8 cellular contexts compared by ENCODE assay signal in genomic region chr6:47780510-47781356, GRCh38. TPM values are rescaled to one million over a fixed set of nuclear protein-coding genes. Genes with fewer than 3 reads are reported as not detected.
DNase-seq lines count a peak whose midpoint lies in the region; ATAC-seq and TF ChIP-seq lines count a peak whose summit lies in the region.

No MANE protein-coding gene starts in this region.

- H3K9me3 Mint-ChIP-seq in naive B cell, result no peaks in the 10 kb centered on the region

- H3K27ac ChIP-seq in uterus, result no peak overlapping the region

- no peak for TF ChIP-seq POLR2A in uterus (IDR thresholded peaks at IDR 0.05)

- peak; percentile 49 to 55 (median 51) for TF ChIP-seq CTCF in uterus (IDR thresholded peaks at IDR 0.05)

- no peaks in the 10 kb centered on the region for H3K9me3 ChIP-seq in uterus

- H3K27ac Mint-ChIP-seq in naive B cell, result peak overlapping the region in 1 of 6 donors; percentile 23

- no peaks in the 10 kb centered on the region for H3K4me1 ChIP-seq in uterus

- no peaks in the 10 kb centered on the region for H3K27me3 ChIP-seq in uterus

- peaks cover 0 to 6% (median 0%) of the 10 kb centered on the region in 3 donors for H3K4me1 Mint-ChIP-seq in naive B cell

- intact Hi-C loops in uterus (cut with DNase I; ENCODE audit: low total_unique reads), result no loop called here

- ATAC-seq in GM19328 (IDR thresholded peaks at IDR 0.05; ENCODE audit: unreplicated experiment) (peak; percentile 91), HG03196 (IDR thresholded peaks at IDR 0.05; ENCODE audit: unreplicated experiment) (peak; percentile 93), esophagus mucosa (peak; percentile 73), naive B cell (ENCODE audit: low read depth in 2 of 2) (peak; percentile 59 to 72)

- no peak overlapping the region for H3K4me3 Mint-ChIP-seq in naive B cell

- no peak overlapping the region for H3K4me3 ChIP-seq in uterus

- no peaks in the 10 kb centered on the region for H3K36me3 ChIP-seq in uterus

- no peaks in the 10 kb centered on the region for H3K36me3 Mint-ChIP-seq in naive B cell

- H3K27me3 Mint-ChIP-seq in naive B cell, result peaks cover 5 to 18% (median 10%) of the 10 kb centered on the region in 3 donors

- DNase-seq in COR-L47 (lab: John Stamatoyannopoulos, UW) (peak; percentile 58), NCI-H345 (lab: John Stamatoyannopoulos, UW) (peak; percentile 50), naive B cell (peak; percentile 23), uterus (no peak)
- peak; percentile 5 to 17 for DNase-seq in activated CD4-positive, alpha-beta T cell treated with anti-CD3 and anti-CD28 coated beads for 4 hours

RNA-seq across cellular contexts. Expression of gene OPN5, which starts 1.1 kb away (rescaled TPM):
- total RNA-seq in esophagus mucosa, result not detected
- polyA plus RNA-seq in naive B cell (ENCODE audit: low read depth in 6 of 6), result not detected
- total RNA-seq in uterus, result not detected

Comparison
In these comparisons a context has a peak if more than half of its experiments do, and no peak if none do; other contexts are left out.
1. DNase-seq: peak in COR-L47 (single experiment), NCI-H345 (single experiment), activated CD4-positive, alpha-beta T cell treated with anti-CD3 and anti-CD28 coated beads for 4 hours (2 of 2) and naive B cell (single experiment); none in uterus (0 of 2).
2. Peak in every context shown above with its lines, with median percentiles within 50 percentile points of each other: ATAC-seq.